In the genomic region with DNA sequence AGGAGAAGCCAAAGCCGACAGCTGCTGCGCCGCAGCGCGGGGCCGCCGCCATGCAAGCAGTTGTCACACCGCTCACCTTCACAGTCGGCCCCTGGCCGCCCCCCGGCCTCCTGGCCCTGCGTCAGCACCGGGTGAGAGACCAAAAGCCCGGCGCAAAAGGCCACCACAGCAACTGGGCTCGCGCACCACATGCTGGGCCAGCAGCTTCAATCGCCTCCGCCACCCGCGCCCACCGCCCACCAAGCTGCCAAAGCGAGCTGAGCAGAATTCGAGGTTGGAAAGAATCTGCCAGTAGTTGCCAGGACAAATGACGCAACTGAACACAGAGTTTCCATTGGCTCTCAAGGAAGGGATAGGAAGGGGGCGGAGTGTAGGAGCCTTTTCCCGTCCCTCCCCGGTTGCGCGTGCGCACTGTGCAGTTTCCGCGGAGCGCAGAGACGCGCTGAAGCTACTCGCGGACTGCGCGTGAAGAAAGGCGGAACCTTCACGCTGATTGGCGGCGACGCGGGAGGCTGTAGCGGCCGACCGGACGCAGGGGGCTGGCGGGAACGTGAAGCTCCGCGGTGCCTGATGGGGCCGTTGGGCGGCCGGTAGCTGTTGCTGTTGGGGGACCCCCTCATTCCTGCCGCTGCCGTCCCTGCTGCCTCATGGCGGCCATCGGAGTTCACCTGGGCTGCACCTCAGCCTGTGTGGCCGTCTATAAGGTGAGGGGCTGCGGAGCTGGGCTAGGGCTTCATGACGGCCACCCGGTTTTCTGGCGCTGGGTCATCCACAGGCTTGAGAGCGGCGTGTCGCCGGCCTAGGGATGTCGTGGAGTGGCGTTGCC, we compare ENCODE assay signal across 1 cellular context.
A peak's percentile ranks its signal among the peaks of the same experiment; 100 is the strongest.
TF ChIP-seq lines count a peak whose summit lies in the region.

A gene (minus strand): TSS at position 282 of the 826 bp plus-strand sequence. CDS start 91 bp downstream, at position 191.
A gene with protein sequence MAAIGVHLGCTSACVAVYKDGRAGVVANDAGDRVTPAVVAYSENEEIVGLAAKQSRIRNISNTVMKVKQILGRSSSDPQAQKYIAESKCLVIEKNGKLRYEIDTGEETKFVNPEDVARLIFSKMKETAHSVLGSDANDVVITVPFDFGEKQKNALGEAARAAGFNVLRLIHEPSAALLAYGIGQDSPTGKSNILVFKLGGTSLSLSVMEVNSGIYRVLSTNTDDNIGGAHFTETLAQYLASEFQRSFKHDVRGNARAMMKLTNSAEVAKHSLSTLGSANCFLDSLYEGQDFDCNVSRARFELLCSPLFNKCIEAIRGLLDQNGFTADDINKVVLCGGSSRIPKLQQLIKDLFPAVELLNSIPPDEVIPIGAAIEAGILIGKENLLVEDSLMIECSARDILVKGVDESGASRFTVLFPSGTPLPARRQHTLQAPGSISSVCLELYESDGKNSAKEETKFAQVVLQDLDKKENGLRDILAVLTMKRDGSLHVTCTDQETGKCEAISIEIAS (plus strand): TSS at position 551 of the 826 bp plus-strand sequence. CDS start 97 bp downstream, at position 648.
A gene with protein sequence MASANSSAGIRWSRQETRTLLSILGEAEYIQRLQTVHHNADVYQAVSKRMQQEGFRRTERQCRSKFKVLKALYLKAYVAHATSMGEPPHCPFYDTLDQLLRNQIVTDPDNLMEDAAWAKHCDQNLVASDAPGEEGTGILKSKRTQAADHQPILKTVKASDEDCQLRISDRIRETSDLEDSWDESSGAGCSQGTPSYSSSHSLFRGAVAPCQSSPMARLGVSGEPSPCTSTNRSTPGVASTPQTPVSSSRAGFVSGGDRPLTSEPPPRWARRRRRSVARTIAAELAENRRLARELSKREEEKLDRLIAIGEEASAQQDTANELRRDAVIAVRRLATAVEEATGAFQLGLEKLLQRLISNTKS (plus strand): TSS at position 551 of the 826 bp plus-strand sequence. CDS start 3,979 bp downstream, outside the sequence.

TF ChIP-seq in WTC11, 78 proteins besides CTCF, POLR2A, EP300 and RAD21 (continued from another document):
- TF ChIP-seq, protein P1, sequence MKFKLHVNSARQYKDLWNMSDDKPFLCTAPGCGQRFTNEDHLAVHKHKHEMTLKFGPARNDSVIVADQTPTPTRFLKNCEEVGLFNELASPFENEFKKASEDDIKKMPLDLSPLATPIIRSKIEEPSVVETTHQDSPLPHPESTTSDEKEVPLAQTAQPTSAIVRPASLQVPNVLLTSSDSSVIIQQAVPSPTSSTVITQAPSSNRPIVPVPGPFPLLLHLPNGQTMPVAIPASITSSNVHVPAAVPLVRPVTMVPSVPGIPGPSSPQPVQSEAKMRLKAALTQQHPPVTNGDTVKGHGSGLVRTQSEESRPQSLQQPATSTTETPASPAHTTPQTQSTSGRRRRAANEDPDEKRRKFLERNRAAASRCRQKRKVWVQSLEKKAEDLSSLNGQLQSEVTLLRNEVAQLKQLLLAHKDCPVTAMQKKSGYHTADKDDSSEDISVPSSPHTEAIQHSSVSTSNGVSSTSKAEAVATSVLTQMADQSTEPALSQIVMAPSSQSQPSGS (CRISPR knock-in tag; IDR thresholded peaks at IDR 0.05; ENCODE audit: borderline replicate concordance, low read depth), result no peak
- TF ChIP-seq ESRRA (CRISPR knock-in tag; IDR thresholded peaks at IDR 0.05; ENCODE audit: borderline replicate concordance) (no peak), GTF2I (CRISPR knock-in tag; conservative IDR thresholded peaks at IDR 0.05) (no peak), ZNF671 (CRISPR knock-in tag; IDR thresholded peaks at IDR 0.05) (no peak), RELA (CRISPR knock-in tag; IDR thresholded peaks at IDR 0.05; ENCODE audit: borderline replicate concordance) (no peak), NR3C1 (CRISPR knock-in tag; conservative IDR thresholded peaks at IDR 0.05; ENCODE audit: low read depth) (no peak), ZNF317 (CRISPR knock-in tag; IDR thresholded peaks at IDR 0.05; ENCODE audit: borderline replicate concordance, low read depth) (no peak)
- TF ChIP-seq, protein P2, sequence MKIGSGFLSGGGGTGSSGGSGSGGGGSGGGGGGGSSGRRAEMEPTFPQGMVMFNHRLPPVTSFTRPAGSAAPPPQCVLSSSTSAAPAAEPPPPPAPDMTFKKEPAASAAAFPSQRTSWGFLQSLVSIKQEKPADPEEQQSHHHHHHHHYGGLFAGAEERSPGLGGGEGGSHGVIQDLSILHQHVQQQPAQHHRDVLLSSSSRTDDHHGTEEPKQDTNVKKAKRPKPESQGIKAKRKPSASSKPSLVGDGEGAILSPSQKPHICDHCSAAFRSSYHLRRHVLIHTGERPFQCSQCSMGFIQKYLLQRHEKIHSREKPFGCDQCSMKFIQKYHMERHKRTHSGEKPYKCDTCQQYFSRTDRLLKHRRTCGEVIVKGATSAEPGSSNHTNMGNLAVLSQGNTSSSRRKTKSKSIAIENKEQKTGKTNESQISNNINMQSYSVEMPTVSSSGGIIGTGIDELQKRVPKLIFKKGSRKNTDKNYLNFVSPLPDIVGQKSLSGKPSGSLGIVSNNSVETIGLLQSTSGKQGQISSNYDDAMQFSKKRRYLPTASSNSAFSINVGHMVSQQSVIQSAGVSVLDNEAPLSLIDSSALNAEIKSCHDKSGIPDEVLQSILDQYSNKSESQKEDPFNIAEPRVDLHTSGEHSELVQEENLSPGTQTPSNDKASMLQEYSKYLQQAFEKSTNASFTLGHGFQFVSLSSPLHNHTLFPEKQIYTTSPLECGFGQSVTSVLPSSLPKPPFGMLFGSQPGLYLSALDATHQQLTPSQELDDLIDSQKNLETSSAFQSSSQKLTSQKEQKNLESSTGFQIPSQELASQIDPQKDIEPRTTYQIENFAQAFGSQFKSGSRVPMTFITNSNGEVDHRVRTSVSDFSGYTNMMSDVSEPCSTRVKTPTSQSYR (CRISPR knock-in tag; IDR thresholded peaks at IDR 0.05), result no peak
- TF ChIP-seq, protein P3, sequence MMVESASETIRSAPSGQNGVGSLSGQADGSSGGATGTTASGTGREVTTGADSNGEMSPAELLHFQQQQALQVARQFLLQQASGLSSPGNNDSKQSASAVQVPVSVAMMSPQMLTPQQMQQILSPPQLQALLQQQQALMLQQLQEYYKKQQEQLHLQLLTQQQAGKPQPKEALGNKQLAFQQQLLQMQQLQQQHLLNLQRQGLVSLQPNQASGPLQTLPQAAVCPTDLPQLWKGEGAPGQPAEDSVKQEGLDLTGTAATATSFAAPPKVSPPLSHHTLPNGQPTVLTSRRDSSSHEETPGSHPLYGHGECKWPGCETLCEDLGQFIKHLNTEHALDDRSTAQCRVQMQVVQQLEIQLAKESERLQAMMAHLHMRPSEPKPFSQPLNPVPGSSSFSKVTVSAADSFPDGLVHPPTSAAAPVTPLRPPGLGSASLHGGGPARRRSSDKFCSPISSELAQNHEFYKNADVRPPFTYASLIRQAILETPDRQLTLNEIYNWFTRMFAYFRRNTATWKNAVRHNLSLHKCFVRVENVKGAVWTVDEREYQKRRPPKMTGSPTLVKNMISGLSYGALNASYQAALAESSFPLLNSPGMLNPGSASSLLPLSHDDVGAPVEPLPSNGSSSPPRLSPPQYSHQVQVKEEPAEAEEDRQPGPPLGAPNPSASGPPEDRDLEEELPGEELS (CRISPR knock-in tag; IDR thresholded peaks at IDR 0.05), result 0 out of 2 replicates have a peak, but pooled peaks have one; percentile 24
- TF ChIP-seq, protein P4, sequence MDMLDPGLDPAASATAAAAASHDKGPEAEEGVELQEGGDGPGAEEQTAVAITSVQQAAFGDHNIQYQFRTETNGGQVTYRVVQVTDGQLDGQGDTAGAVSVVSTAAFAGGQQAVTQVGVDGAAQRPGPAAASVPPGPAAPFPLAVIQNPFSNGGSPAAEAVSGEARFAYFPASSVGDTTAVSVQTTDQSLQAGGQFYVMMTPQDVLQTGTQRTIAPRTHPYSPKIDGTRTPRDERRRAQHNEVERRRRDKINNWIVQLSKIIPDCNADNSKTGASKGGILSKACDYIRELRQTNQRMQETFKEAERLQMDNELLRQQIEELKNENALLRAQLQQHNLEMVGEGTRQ (CRISPR knock-in tag; IDR thresholded peaks at IDR 0.05), result no peak
- TF ChIP-seq, protein P5, sequence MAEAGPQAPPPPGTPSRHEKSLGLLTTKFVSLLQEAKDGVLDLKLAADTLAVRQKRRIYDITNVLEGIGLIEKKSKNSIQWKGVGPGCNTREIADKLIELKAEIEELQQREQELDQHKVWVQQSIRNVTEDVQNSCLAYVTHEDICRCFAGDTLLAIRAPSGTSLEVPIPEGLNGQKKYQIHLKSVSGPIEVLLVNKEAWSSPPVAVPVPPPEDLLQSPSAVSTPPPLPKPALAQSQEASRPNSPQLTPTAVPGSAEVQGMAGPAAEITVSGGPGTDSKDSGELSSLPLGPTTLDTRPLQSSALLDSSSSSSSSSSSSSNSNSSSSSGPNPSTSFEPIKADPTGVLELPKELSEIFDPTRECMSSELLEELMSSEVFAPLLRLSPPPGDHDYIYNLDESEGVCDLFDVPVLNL (CRISPR knock-in tag; IDR thresholded peaks at IDR 0.05; ENCODE audit: borderline replicate concordance, low read depth), result peak; percentile 76; the same call in 1 of the 2 replicates
- TF ChIP-seq, protein P6, sequence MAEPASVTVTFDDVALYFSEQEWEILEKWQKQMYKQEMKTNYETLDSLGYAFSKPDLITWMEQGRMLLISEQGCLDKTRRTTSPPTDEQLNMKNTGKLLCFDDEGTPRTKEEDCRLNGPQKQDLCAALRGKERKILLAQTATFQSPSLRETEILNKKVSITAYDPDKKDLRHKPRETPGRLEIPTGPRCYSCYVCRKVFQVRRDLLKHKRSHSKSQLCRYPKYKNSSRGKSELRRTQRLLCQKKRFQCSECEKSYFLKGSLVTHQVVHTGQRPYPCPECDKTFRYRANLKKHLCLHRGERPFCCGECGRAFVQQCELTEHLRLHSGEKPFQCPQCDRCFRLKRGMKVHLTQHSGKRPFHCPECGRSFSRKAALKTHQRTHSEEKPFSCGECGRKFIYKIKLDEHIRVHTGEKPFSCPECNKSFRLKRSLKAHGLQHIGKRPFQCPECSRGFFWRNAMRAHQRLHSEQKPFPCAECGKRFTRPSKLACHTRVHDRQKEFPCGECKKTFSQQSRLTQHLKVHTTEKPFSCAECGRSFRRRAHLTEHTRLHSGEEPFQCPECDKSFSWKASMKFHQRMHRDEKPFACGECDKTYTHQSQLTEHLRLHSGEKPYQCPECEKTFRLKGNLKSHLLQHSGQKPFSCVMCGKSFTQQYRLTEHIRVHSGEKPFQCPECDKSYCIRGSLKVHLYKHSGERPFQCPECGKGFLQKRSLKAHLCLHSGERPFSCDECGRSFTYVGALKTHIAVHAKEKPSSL (CRISPR knock-in tag; conservative IDR thresholded peaks at IDR 0.05), result no peak
